ENCODE assay signal across 1 cellular context in genomic region chr17:43897827-43898226, GRCh38.
TF ChIP-seq lines count a peak whose summit lies in the region.

No MANE protein-coding gene starts in this region.

TF ChIP-seq in H1, 55 proteins besides CTCF, POLR2A, EP300 and RAD21:
- TF ChIP-seq SIX5 (IDR thresholded peaks at IDR 0.05; ENCODE audit: low read depth, low read length) (no peak), TCF12 (IDR thresholded peaks at IDR 0.05; ENCODE audit: low read depth, low read length) (no peak), SAP30 (IDR thresholded peaks at IDR 0.05; ENCODE audit: insufficient read depth, insufficient replicate concordance, low read length) (no peak), TAF7 (optimal IDR thresholded peaks at IDR 0.05; ENCODE audit: borderline replicate concordance, low read depth, low read length) (no peak), CBX5 (IDR thresholded peaks at IDR 0.05; ENCODE audit: low read depth, low read length) (no peak)
- TF ChIP-seq, protein P1, sequence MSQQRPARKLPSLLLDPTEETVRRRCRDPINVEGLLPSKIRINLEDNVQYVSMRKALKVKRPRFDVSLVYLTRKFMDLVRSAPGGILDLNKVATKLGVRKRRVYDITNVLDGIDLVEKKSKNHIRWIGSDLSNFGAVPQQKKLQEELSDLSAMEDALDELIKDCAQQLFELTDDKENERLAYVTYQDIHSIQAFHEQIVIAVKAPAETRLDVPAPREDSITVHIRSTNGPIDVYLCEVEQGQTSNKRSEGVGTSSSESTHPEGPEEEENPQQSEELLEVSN (IDR thresholded peaks at IDR 0.05): no peak
